ENCODE assay signal across 6 cellular contexts in the genomic region with DNA sequence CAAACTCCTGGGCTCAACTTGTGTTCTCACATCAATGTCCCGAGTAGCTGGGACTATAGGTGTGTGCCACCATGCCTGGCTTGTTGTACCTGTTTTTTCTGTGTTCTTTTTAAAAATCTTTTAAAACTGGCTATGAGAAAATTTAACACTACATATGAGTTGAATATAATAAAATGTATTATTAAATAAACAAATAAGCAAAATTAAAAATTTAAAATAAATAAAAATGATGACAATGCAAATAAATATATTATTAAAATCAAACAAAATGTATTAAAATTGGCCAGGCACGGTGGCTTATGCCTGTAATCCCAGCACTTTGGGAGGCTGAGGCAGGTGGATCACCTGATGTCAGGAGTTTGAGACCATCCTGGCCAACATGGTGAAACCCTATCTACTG.
DNase-seq lines count a peak whose midpoint lies in the region; ATAC-seq, FAIRE-seq and TF ChIP-seq lines count a peak whose summit lies in the region.
"Not testable (repeated sequence)": the region's sequence is repeated elsewhere in the genome, so short reads cannot be mapped to it uniquely, and the experiment has no call there.

No MANE protein-coding gene starts in this region.

- H2BK12ac ChIP-seq in H1 (ENCODE audit: low read depth, low read length), result not testable (repeated sequence)

- H4K91ac ChIP-seq in IMR-90 (ENCODE audit: insufficient read depth, low read depth, low read length); H1 (replicated peaks; ENCODE audit: insufficient read length, low read length): not testable (repeated sequence)

- POLR2A ChIA-PET in A549 (lab: Yijun Ruan, JAX); IMR-90 (lab: Charles Lee; ENCODE audit: unreplicated experiment); K562 (lab: Yijun Ruan, JAX); H1 (lab: Charles Lee; ENCODE audit: partially characterized antibody); HepG2 (lab: Yijun Ruan, JAX): not testable (repeated sequence)
- POLR2A ChIA-PET in WTC11 (lab: Charles Lee), result interaction anchor here (0.7 kb wide), 1 partner anchor 32 kb away, joined by 3 read pairs; no protein-coding TSS in a partner anchor

- peak overlapping the region; percentile 62; the same call in 1 of the 2 replicates for H3K18ac ChIP-seq in IMR-90 (ENCODE audit: low read depth, low read length)
- H3K18ac ChIP-seq in H1 (ENCODE audit: extremely low read depth, low read length), result not testable (repeated sequence)

- not testable (repeated sequence) for H2BK15ac ChIP-seq in IMR-90 (ENCODE audit: low read depth, low read length); H1 (ENCODE audit: low read length)

- not testable (repeated sequence) for H3K4me3 ChIP-seq in A549; IMR-90 (ENCODE audit: insufficient read depth, low read depth, low read length); K562; H1 (ENCODE audit: extremely low read depth in 1 of 4, insufficient read depth in 2 of 4, low read depth in 3 of 4, low read length in 4 of 4); HepG2 (replicated peaks in 1 of 3; ENCODE audit: insufficient read depth in 1 of 3, low read depth in 2 of 3, low read length in 3 of 3)

- 0 out of 2 replicates have a peak overlapping the region, but pooled peaks have one; percentile 45 for H2BK120ac ChIP-seq in IMR-90 (ENCODE audit: low read depth, low read length)
- H2BK120ac ChIP-seq in H1 (replicated peaks; ENCODE audit: low read depth, low read length), result not testable (repeated sequence)

- not testable (repeated sequence) for H3K36me3 Mint-ChIP-seq in WTC11

- not testable (repeated sequence) for H3K9ac ChIP-seq in IMR-90 (ENCODE audit: low read depth, low read length); K562 (ENCODE audit: insufficient read depth in 1 of 2, low read depth in 2 of 2, low read length in 2 of 2); H1 (replicated peaks in 1 of 4; ENCODE audit: extremely low read depth in 1 of 4, low read depth in 3 of 4, low read length in 3 of 4); HepG2 (ENCODE audit: insufficient read depth, low read depth, low read length)

- H3K14ac ChIP-seq in IMR-90 (replicated peaks; ENCODE audit: low read depth, low read length); H1 (ENCODE audit: insufficient read length): not testable (repeated sequence)

- not testable (repeated sequence) for H3K27ac ChIP-seq in A549; IMR-90 (ENCODE audit: insufficient read depth, low read length); K562 (ENCODE audit: extremely low read depth, low read depth, low read length); H1 (ENCODE audit: low read depth, low read length); HepG2 (ENCODE audit: extremely low read length, insufficient read depth, low read length)

- peaks cover 19% of the 10 kb centered on the region for H3K4me1 Mint-ChIP-seq in WTC11

- H3K4ac ChIP-seq in IMR-90 (ENCODE audit: low read depth, low read length), result peak overlapping the region; percentile 58; the same call in 1 of the 2 replicates
- H3K4ac ChIP-seq in H1 (replicated peaks; ENCODE audit: insufficient read length, low read depth, low read length), result not testable (repeated sequence)

- 86% methylated on average over 2 of the region's 2 CpGs for whole genome bisulfite sequencing in A549 (ENCODE audit: missing lambda C conversion rate)
- no CpG with 5 or more reads among the region's 2 CpGs for WGBS in IMR-90 (ENCODE audit: extremely low coverage in 2 of 2, insufficient read length in 1 of 2), 2 experiments
- WGBS in K562 (ENCODE audit: insufficient coverage, low coverage, missing lambda C conversion rate), result 3% methylated on average over 2 of the region's 2 CpGs
- WGBS in H1 (ENCODE audit: extremely low coverage in 1 of 2, insufficient coverage in 1 of 2, insufficient read length in 1 of 2, insufficient replicate concordance in 2 of 2, low coverage in 1 of 2, low lambda C conversion rate in 2 of 2, missing lambda C conversion rate in 1 of 2), 2 experiments, result 94% methylated on average over 2 of the region's 2 CpGs; no CpG with 5 or more reads in 1 of the 2 experiments
- 91% methylated on average over 2 of the region's 2 CpGs for WGBS in HepG2 (ENCODE audit: low lambda C conversion rate)

- not testable (repeated sequence) for TF ChIP-seq RAD21 in A549 (conservative IDR thresholded peaks at IDR 0.05 in 1 of 2, IDR thresholded peaks at IDR 0.05 in 1 of 2); IMR-90 (IDR thresholded peaks at IDR 0.05; ENCODE audit: low read length); K562 (CRISPR knock-in tag; conservative IDR thresholded peaks at IDR 0.05 in 1 of 2, IDR thresholded peaks at IDR 0.05 in 1 of 2); H1 (IDR thresholded peaks at IDR 0.05 in 1 of 2, conservative IDR thresholded peaks at IDR 0.05 in 1 of 2; ENCODE audit: low read depth in 2 of 2, low read length in 2 of 2); HepG2 (CRISPR knock-in tag; IDR thresholded peaks at IDR 0.05)

- not testable (repeated sequence) for H3K4me2 ChIP-seq in A549; IMR-90 (ENCODE audit: low read depth, low read length); K562 (ENCODE audit: insufficient read depth, low read length); H1 (ENCODE audit: insufficient read depth in 1 of 2, low read depth in 2 of 2, low read length in 2 of 2); HepG2 (ENCODE audit: low read depth, low read length)

- H3K9me3 Mint-ChIP-seq in WTC11, result not testable (repeated sequence)

- not testable (repeated sequence) for H3K36me3 ChIP-seq in IMR-90 (ENCODE audit: control insufficient read depth, insufficient read depth, low read length); K562 (ENCODE audit: control insufficient read depth, insufficient read depth, low read length); H1 (ENCODE audit: control insufficient read depth in 2 of 4, insufficient read depth in 4 of 4, low read length in 3 of 4); HepG2 (replicated peaks in 1 of 2; ENCODE audit: control insufficient read depth in 1 of 2, insufficient read depth in 2 of 2, low read length in 2 of 2)

- H3K27me3 ChIP-seq in IMR-90 (ENCODE audit: control insufficient read depth, insufficient read depth, low read length); H1 (replicated peaks in 1 of 4; ENCODE audit: control insufficient read depth in 3 of 4, extremely low read depth in 1 of 4, insufficient read depth in 3 of 4, low read length in 3 of 4); HepG2 (ENCODE audit: control insufficient read depth in 1 of 2, insufficient read depth in 2 of 2, low read length in 2 of 2): not testable (repeated sequence)
- peaks cover 2 to 12% of the 10 kb centered on the region in 2 experiments; a peak in 2 of 5 replicates for H3K27me3 ChIP-seq in K562 (ENCODE audit: control insufficient read depth in 2 of 2, insufficient read depth in 2 of 2, low read length in 2 of 2)

- intact Hi-C loops in IMR-90 (cut with micrococcal nuclease); K562 (cut with micrococcal nuclease); HepG2 (cut with micrococcal nuclease; ENCODE audit: unreplicated experiment): not testable (repeated sequence)

- H3K27ac Mint-ChIP-seq in WTC11, result not testable (repeated sequence)

- not testable (repeated sequence) for H3K79me2 ChIP-seq in K562 (ENCODE audit: control insufficient read depth, insufficient read depth, low read length); H1 (ENCODE audit: control insufficient read depth in 1 of 2, insufficient read depth in 2 of 2, low read length in 2 of 2); HepG2 (ENCODE audit: insufficient read depth, low read length)

- H4K20me1 ChIP-seq in IMR-90 (ENCODE audit: insufficient read depth, low read length); K562 (replicated peaks; ENCODE audit: control insufficient read depth, insufficient read depth, low read length); H1 (replicated peaks in 1 of 2; ENCODE audit: control insufficient read depth in 1 of 2, insufficient read depth in 2 of 2, low read length in 2 of 2); HepG2 (ENCODE audit: insufficient read depth, low read length): not testable (repeated sequence)

- not testable (repeated sequence) for ATAC-seq in A549; IMR-90 (ENCODE audit: low read depth); WTC11; K562; HepG2

- DNase-seq in A549 (ENCODE audit: low read depth in 1 of 2, low spot score in 1 of 2); IMR-90; WTC11 (ENCODE audit: low spot score); K562 (ENCODE audit: extremely low read depth in 1 of 4, low spot score in 3 of 4); H1 (ENCODE audit: low read depth in 1 of 2, low spot score in 2 of 2); HepG2 (ENCODE audit: low spot score): not testable (repeated sequence)

- not testable (repeated sequence) for TF ChIP-seq POLR2A in A549 (IDR thresholded peaks at IDR 0.05; ENCODE audit: low read length); IMR-90 (IDR thresholded peaks at IDR 0.05; ENCODE audit: low read depth, low read length); K562 (conservative IDR thresholded peaks at IDR 0.05); H1 (IDR thresholded peaks at IDR 0.05; ENCODE audit: control extremely low read depth in 1 of 2, low read depth in 2 of 2, low read length in 2 of 2); HepG2 (IDR thresholded peaks at IDR 0.05; ENCODE audit: insufficient read depth in 1 of 2, low read depth in 2 of 2, low read length in 2 of 2)

- not testable (repeated sequence) for H4K8ac ChIP-seq in IMR-90 (ENCODE audit: low read depth in 2 of 2, low read length in 2 of 2); H1 (ENCODE audit: extremely low read depth, insufficient read depth, low read length)

- not testable (repeated sequence) for H3K23me2 ChIP-seq in H1 (ENCODE audit: low read depth, low read length)

- H3K56ac ChIP-seq in IMR-90 (ENCODE audit: extremely low read depth, insufficient read depth, low read length); H1 (replicated peaks; ENCODE audit: insufficient read length, low read depth, low read length): not testable (repeated sequence)

- not testable (repeated sequence) for FAIRE-seq in A549 (lab: Jason Lieb, UNC); K562 (lab: Jason Lieb, UNC); H1 (lab: Jason Lieb, UNC); HepG2 (lab: Jason Lieb, UNC)

- not testable (repeated sequence) for H2AK9ac ChIP-seq in IMR-90 (replicated peaks; ENCODE audit: low read depth, low read length, poor library complexity)

- not testable (repeated sequence) for H4K5ac ChIP-seq in IMR-90 (ENCODE audit: low read depth, low read length); H1 (ENCODE audit: insufficient read length, low read depth, low read length)

- not testable (repeated sequence) for BruUV-seq in IMR-90 (replicated peaks; lab: Mats Ljungman, UMichigan); K562 (replicated peaks; lab: Mats Ljungman, UMichigan); HepG2 (replicated peaks; lab: Mats Ljungman, UMichigan)

- H3K79me1 ChIP-seq in IMR-90 (ENCODE audit: low read depth in 1 of 2, low read length in 2 of 2); H1 (ENCODE audit: low read depth, low read length): not testable (repeated sequence)

- CTCF ChIA-PET in A549 (lab: Yijun Ruan, JAX), result interaction anchor here (0.7 kb wide), 1 partner anchor 1380 kb away, joined by 3 read pairs; no protein-coding TSS in a partner anchor
- CTCF ChIA-PET in IMR-90 (lab: Yijun Ruan, JAX); WTC11 (lab: Charles Lee); K562 (lab: Yijun Ruan, JAX; ENCODE audit: low intra/inter-chr PET ratio); H1 (lab: Charles Lee; ENCODE audit: partially characterized antibody); HepG2 (lab: Yijun Ruan, JAX; ENCODE audit: low intra/inter-chr PET ratio, low total read pairs): not testable (repeated sequence)

- TF ChIP-seq CTCF in A549 (IDR thresholded peaks at IDR 0.05); IMR-90 (conservative IDR thresholded peaks at IDR 0.05; ENCODE audit: low read depth, low read length); WTC11 (IDR thresholded peaks at IDR 0.05); K562 (IDR thresholded peaks at IDR 0.05 in 2 of 3, conservative IDR thresholded peaks at IDR 0.05 in 1 of 3; ENCODE audit: insufficient read depth in 2 of 3, low read depth in 1 of 3, low read length in 3 of 3); H1 (IDR thresholded peaks at IDR 0.05; ENCODE audit: control extremely low read depth in 1 of 3, insufficient read depth in 1 of 3, low read depth in 1 of 3, low read length in 3 of 3); HepG2 (CRISPR knock-in tag; IDR thresholded peaks at IDR 0.05): not testable (repeated sequence)

- dilution Hi-C loops in IMR-90 (cut with HindIII; ENCODE audit: low sequenced_read_pairs, unreplicated experiment), result not testable (repeated sequence)

- not testable (repeated sequence) for H3K4me3 Mint-ChIP-seq in WTC11

- in situ Hi-C loops in IMR-90 (cut with MboI; ENCODE audit: low sequenced_read_pairs); K562 (cut with MboI); HepG2 (cut with HindIII; ENCODE audit: extremely low pct_ligation_motif_present, low pct_unique_long_range_greater_than_20kb): not testable (repeated sequence)

- not testable (repeated sequence) for H3K9me3 ChIP-seq in A549; IMR-90 (ENCODE audit: control insufficient read depth, insufficient read depth, low read length); K562 (replicated peaks; ENCODE audit: control insufficient read depth, insufficient read depth, low read depth, low read length); H1 (ENCODE audit: insufficient read depth in 2 of 2, low read depth in 1 of 2, low read length in 1 of 2); HepG2 (ENCODE audit: low read length)

- not testable (repeated sequence) for TF ChIP-seq EP300 in A549 (IDR thresholded peaks at IDR 0.05); K562 (IDR thresholded peaks at IDR 0.05; ENCODE audit: low read length); H1 (IDR thresholded peaks at IDR 0.05; ENCODE audit: borderline replicate concordance in 1 of 2, low read depth in 2 of 2, low read length in 2 of 2); HepG2 (IDR thresholded peaks at IDR 0.05; ENCODE audit: low read depth in 2 of 2, low read length in 2 of 2); HepG2 (CRISPR knock-in tag; IDR thresholded peaks at IDR 0.05; ENCODE audit: borderline replicate concordance)

- not testable (repeated sequence) for H2BK5ac ChIP-seq in IMR-90 (ENCODE audit: low read depth, low read length, poor library complexity, severe bottlenecking); H1 (ENCODE audit: low read depth, low read length)

- not testable (repeated sequence) for H2BK20ac ChIP-seq in IMR-90 (ENCODE audit: low read depth, low read length); H1 (ENCODE audit: low read length)

- peak overlapping the region; percentile 67; the same call in 1 of the 2 replicates for H2AK5ac ChIP-seq in IMR-90 (ENCODE audit: low read depth, low read length)
- not testable (repeated sequence) for H2AK5ac ChIP-seq in H1 (ENCODE audit: low read depth, low read length)

- H3K4me1 ChIP-seq in A549 (peaks cover 13% of the 10 kb centered on the region), IMR-90 (ENCODE audit: control insufficient read depth, insufficient read depth, low read length) (peaks cover 20% of the 10 kb centered on the region), HepG2 (ENCODE audit: insufficient read depth, low read length) (peaks cover 62% of the 10 kb centered on the region)
- H3K4me1 ChIP-seq in K562 (replicated peaks in 1 of 2; ENCODE audit: control insufficient read depth in 2 of 2, insufficient read depth in 2 of 2, low read length in 2 of 2); H1 (replicated peaks in 1 of 4; ENCODE audit: control insufficient read depth in 3 of 4, insufficient read depth in 4 of 4, low read length in 3 of 4): not testable (repeated sequence)

- peaks cover 11% of the 10 kb centered on the region for H3K9me1 ChIP-seq in IMR-90 (ENCODE audit: insufficient read depth, low read length)
- H3K9me1 ChIP-seq in K562 (ENCODE audit: control insufficient read depth, insufficient read depth, low read length), result not testable (repeated sequence)

- not testable (repeated sequence) for H3K23ac ChIP-seq in IMR-90 (ENCODE audit: low read depth, low read length); H1 (ENCODE audit: insufficient read length)

- not testable (repeated sequence) for H2AFZ ChIP-seq in IMR-90 (replicated peaks; ENCODE audit: low read length, poor library complexity); K562 (ENCODE audit: low read depth, low read length); H1 (ENCODE audit: low read length); HepG2 (ENCODE audit: low read length)

- H3K27me3 Mint-ChIP-seq in WTC11 (ENCODE audit: low read depth), result not testable (repeated sequence)
